In the genomic region with DNA sequence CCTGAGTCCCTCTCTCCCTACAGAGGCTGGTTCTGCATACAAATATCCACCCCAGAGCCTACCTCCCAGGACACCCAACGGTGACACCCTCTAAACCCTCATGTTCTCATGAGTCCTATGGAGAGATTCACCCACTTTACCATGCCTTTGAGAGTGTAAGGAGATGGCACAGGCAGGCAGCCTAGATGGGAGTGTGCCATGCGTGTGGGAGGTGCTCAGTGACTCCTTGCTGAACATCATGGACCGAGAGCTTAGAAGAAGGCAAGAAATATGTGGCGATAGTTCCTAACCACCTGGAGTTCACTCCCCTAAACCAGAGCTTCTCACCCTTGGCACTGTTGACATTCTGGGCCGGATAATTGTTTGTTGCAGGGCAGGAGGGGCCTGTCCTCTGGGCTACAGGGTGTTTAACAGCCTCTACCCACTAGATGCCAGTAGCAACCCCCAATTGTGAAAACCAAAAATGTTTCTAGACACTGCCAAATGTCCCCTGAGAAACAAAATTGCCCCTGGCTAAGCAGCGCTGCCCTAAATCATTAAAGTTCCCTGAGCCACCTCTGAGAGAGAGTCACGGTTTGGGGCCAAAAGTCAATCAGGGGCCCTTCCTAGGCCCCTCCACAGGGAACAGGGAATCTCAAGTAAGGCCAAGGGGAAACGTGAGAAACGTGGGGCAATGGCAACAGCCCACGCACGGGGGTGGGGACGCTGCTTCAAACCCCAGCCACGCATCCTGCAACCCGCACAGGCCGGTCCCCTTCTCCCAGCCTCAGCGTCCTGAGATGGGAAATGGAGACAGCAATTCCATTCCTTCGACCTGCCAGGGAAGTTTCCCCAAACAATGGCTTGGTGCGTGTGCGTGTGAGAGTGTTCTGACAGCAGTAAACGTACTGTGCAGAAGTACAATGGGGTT, we compare ENCODE assay signal across 10 cellular contexts.
A peak's percentile ranks its signal among the peaks of the same experiment; 100 is the strongest.
DNase-seq lines count a peak whose midpoint lies in the region; ATAC-seq and TF ChIP-seq lines count a peak whose summit lies in the region.
"Had no signal": no experiment of that assay in that cellular context is flagged by ENCODE, and none has a peak within 500 bp of the region (broad histone marks: within the 10 kb centered on the region; RNA-seq: fewer than 3 reads in every experiment).

No MANE protein-coding gene starts in this region.

- no peaks in the 10 kb centered on the region for H3K27me3 Mint-ChIP-seq in activated CD4-positive, alpha-beta T cell treated with anti-CD3 and anti-CD28 coated beads, Interleukin-2, amount 10 ng/mL, durations not matched to agents 7 days and 5 days
- H3K27me3 Mint-ChIP-seq in activated CD4-positive, alpha-beta T cell treated with anti-CD3 and anti-CD28 coated beads, Interleukin-2, amount 10 ng/mL, durations not matched to agents 24 days and 14 days: peaks cover 2% of the 10 kb centered on the region
- H3K27me3 Mint-ChIP-seq in endodermal cell (ENCODE audit: insufficient read depth): no peaks in the 10 kb centered on the region

- 89 to 92% methylated on average over 9 to 20 of the region's 20 CpGs for WGBS in endodermal cell (ENCODE audit: insufficient coverage in 1 of 2, insufficient read length in 1 of 2), 2 experiments
- 73 to 77% methylated on average over 20 of the region's 20 CpGs for WGBS in sigmoid colon, 2 donors

- H3K36me3 ChIP-seq in endodermal cell (ENCODE audit: control insufficient read depth, insufficient read depth, low read length): no peaks in the 10 kb centered on the region
- H3K36me3 ChIP-seq in sigmoid colon: no peaks in the 10 kb centered on the region

- TF ChIP-seq EP300 in sigmoid colon (IDR thresholded peaks at IDR 0.05): no peak

- no peak for ATAC-seq in HG02852 (IDR thresholded peaks at IDR 0.05; ENCODE audit: unreplicated experiment)
- no peak for ATAC-seq in left colon

- no peak for TF ChIP-seq POLR2A in sigmoid colon (IDR thresholded peaks at IDR 0.05)

- no peaks in the 10 kb centered on the region for H3K9me3 ChIP-seq in endodermal cell (ENCODE audit: control insufficient read depth, low read length)
- H3K9me3 ChIP-seq in sigmoid colon: no peaks in the 10 kb centered on the region

- H3K9me3 Mint-ChIP-seq in activated CD4-positive, alpha-beta T cell treated with anti-CD3 and anti-CD28 coated beads, Interleukin-2, amount 10 ng/mL, durations not matched to agents 7 days and 5 days: no peaks in the 10 kb centered on the region
- H3K9me3 Mint-ChIP-seq in activated CD4-positive, alpha-beta T cell treated with anti-CD3 and anti-CD28 coated beads, Interleukin-2, amount 10 ng/mL, durations not matched to agents 24 days and 14 days: no peaks in the 10 kb centered on the region
- no peaks in the 10 kb centered on the region for H3K9me3 Mint-ChIP-seq in endodermal cell

- peak; percentile 33 for TF ChIP-seq CTCF in endodermal cell (conservative IDR thresholded peaks at IDR 0.05)
- TF ChIP-seq CTCF in sigmoid colon (IDR thresholded peaks at IDR 0.05): no peak

- no peak overlapping the region for H3K27ac ChIP-seq in endodermal cell (ENCODE audit: low read depth, low read length)
- H3K27ac ChIP-seq in sigmoid colon: no peak overlapping the region

- intact Hi-C loops in activated CD4-positive, alpha-beta T cell treated with anti-CD3 and anti-CD28 coated beads, Interleukin-2, amount 10 ng/mL, durations not matched to agents 24 days and 14 days (cut with micrococcal nuclease): no loop called here
- intact Hi-C loops in sigmoid colon (cut with DNase I) (no loop called here), left colon (cut with DNase I, micrococcal nuclease) (loop anchor here in 1 of 2 donors (10.0 kb wide), 1 partner anchor 64 kb away; no protein-coding TSS in a partner anchor)

- no peaks in the 10 kb centered on the region for H3K36me3 Mint-ChIP-seq in activated CD4-positive, alpha-beta T cell treated with anti-CD3 and anti-CD28 coated beads, Interleukin-2, amount 10 ng/mL, durations not matched to agents 7 days and 5 days (ENCODE audit: low read depth)
- H3K36me3 Mint-ChIP-seq in activated CD4-positive, alpha-beta T cell treated with anti-CD3 and anti-CD28 coated beads, Interleukin-2, amount 10 ng/mL, durations not matched to agents 24 days and 14 days (ENCODE audit: low read depth): no peaks in the 10 kb centered on the region
- no peaks in the 10 kb centered on the region for H3K36me3 Mint-ChIP-seq in endodermal cell (ENCODE audit: low read depth)

- no peak overlapping the region for H3K4me3 Mint-ChIP-seq in activated CD4-positive, alpha-beta T cell treated with anti-CD3 and anti-CD28 coated beads, Interleukin-2, amount 10 ng/mL, durations not matched to agents 7 days and 5 days
- H3K4me3 Mint-ChIP-seq in activated CD4-positive, alpha-beta T cell treated with anti-CD3 and anti-CD28 coated beads, Interleukin-2, amount 10 ng/mL, durations not matched to agents 24 days and 14 days: no peak overlapping the region
- no peak overlapping the region for H3K4me3 Mint-ChIP-seq in endodermal cell

- no peak overlapping the region for H3K4me3 ChIP-seq in endodermal cell (ENCODE audit: low read length)
- H3K4me3 ChIP-seq in sigmoid colon: no peak overlapping the region

- peaks cover 22% of the 10 kb centered on the region for H3K4me1 Mint-ChIP-seq in activated CD4-positive, alpha-beta T cell treated with anti-CD3 and anti-CD28 coated beads, Interleukin-2, amount 10 ng/mL, durations not matched to agents 7 days and 5 days
- peaks cover 16% of the 10 kb centered on the region for H3K4me1 Mint-ChIP-seq in activated CD4-positive, alpha-beta T cell treated with anti-CD3 and anti-CD28 coated beads, Interleukin-2, amount 10 ng/mL, durations not matched to agents 24 days and 14 days
- H3K4me1 Mint-ChIP-seq in endodermal cell: peaks cover 12% of the 10 kb centered on the region

- no peak for DNase-seq in activated CD4-positive, alpha-beta T cell treated with anti-CD3 and anti-CD28 coated beads, Interleukin-2, amount 10 ng/mL, durations not matched to agents 7 days and 5 days
- DNase-seq in activated CD4-positive, alpha-beta T cell treated with anti-CD3 and anti-CD28 coated beads, Interleukin-2, amount 10 ng/mL, durations not matched to agents 24 days and 14 days: no peak
- DNase-seq in NCI-H1436 treated with DMSO at 0.1 percent for 48 hours (lab: John Stamatoyannopoulos, UW) (peak; percentile 6), endodermal cell (no peak), sigmoid colon (peak; percentile 24), NCI-H2107 (lab: John Stamatoyannopoulos, UW) (no peak), left colon (no peak)
- DNase-seq: cortex of kidney, NCI-H187 had no signal

- H3K27ac Mint-ChIP-seq in activated CD4-positive, alpha-beta T cell treated with anti-CD3 and anti-CD28 coated beads, Interleukin-2, amount 10 ng/mL, durations not matched to agents 7 days and 5 days: peak overlapping the region; percentile 47
- H3K27ac Mint-ChIP-seq in activated CD4-positive, alpha-beta T cell treated with anti-CD3 and anti-CD28 coated beads, Interleukin-2, amount 10 ng/mL, durations not matched to agents 24 days and 14 days: no peak overlapping the region
- no peak overlapping the region for H3K27ac Mint-ChIP-seq in endodermal cell

- H3K4me1 ChIP-seq in endodermal cell (ENCODE audit: control insufficient read depth, insufficient read depth, low read length) (peaks cover 5% of the 10 kb centered on the region), sigmoid colon (no peaks in the 10 kb centered on the region)

- POLR2A ChIA-PET in activated CD4-positive, alpha-beta T cell treated with anti-CD3 and anti-CD28 coated beads, Interleukin-2, amount 10 ng/mL, durations not matched to agents 7 days and 5 days (lab: Charles Lee): no interaction called here

- H3K27me3 ChIP-seq in endodermal cell (ENCODE audit: control insufficient read depth, insufficient read depth, low read length, poor library complexity, severe bottlenecking): no peaks in the 10 kb centered on the region
- peaks cover 0 to 8% (median 0%) of the 10 kb centered on the region in 3 donors for H3K27me3 ChIP-seq in sigmoid colon

- CTCF ChIA-PET in activated CD4-positive, alpha-beta T cell treated with anti-CD3 and anti-CD28 coated beads, Interleukin-2, amount 10 ng/mL, durations not matched to agents 7 days and 5 days (lab: Charles Lee): no interaction called here

- H3K9ac ChIP-seq in endodermal cell (ENCODE audit: extremely low read depth, low read length, poor library complexity, severe bottlenecking): no peak overlapping the region

Comparison
In these comparisons a context has a peak if more than half of its experiments do, and no peak if none do; other contexts are left out.
1. DNase-seq: peak in NCI-H1436 treated with DMSO at 0.1 percent for 48 hours (single experiment) and sigmoid colon (single experiment); none in activated CD4-positive, alpha-beta T cell treated with anti-CD3 and anti-CD28 coated beads, Interleukin-2, amount 10 ng/mL, durations not matched to agents 7 days and 5 days (single experiment), activated CD4-positive, alpha-beta T cell treated with anti-CD3 and anti-CD28 coated beads, Interleukin-2, amount 10 ng/mL, durations not matched to agents 24 days and 14 days (single experiment), endodermal cell (single experiment), NCI-H2107 (single experiment) and left colon (0 of 2).